25 cellular contexts compared by ENCODE assay signal in genomic region chr14:96139169-96139568, GRCh38.
"Had no signal": no experiment of that assay in that cellular context is flagged by ENCODE, and none has a peak within 500 bp of the region (broad histone marks: within the 10 kb centered on the region; RNA-seq: fewer than 3 reads in every experiment).

No MANE protein-coding gene starts in this region.

- H3K27ac Mint-ChIP-seq: mesothelial cell of epicardium; nephron; stimulated activated naive B cell treated with anti-CD40 and anti-IgM and Interleukin-4, amounts not matched to agents 10 μg/mL and 1 μg/mL and 100 μg/mL, for 72 hours; stimulated activated naive CD8-positive, alpha-beta T cell treated with anti-CD3 and anti-CD28 coated beads, Interleukin-15, amount 100 ng/mL, for 72 hours had no signal

- H3K4me1 Mint-ChIP-seq: naive B cell; nephron; stimulated activated naive CD8-positive, alpha-beta T cell treated with anti-CD3 and anti-CD28 coated beads, Interleukin-15, amount 100 ng/mL, for 72 hours had no signal

- H2AFZ ChIP-seq: hepatocyte had no signal

- H3K4me1 ChIP-seq: foreskin keratinocyte, gastroesophageal sphincter, left lung, pancreas, right lobe of liver, suprapubic skin, transverse colon had no signal

- H3K4me3 Mint-ChIP-seq: mesothelial cell of epicardium; naive B cell; nephron; stimulated activated naive B cell treated with anti-CD40 and anti-IgM and Interleukin-4, amounts not matched to agents 10 μg/mL and 1 μg/mL and 100 μg/mL, for 72 hours; stimulated activated naive CD8-positive, alpha-beta T cell treated with anti-CD3 and anti-CD28 coated beads, Interleukin-15, amount 100 ng/mL, for 72 hours had no signal

- H3K27ac ChIP-seq: dorsolateral prefrontal cortex, foreskin keratinocyte, gastroesophageal sphincter, heart left ventricle, hepatocyte, left lung, pancreas, right lobe of liver, suprapubic skin, transverse colon had no signal

- H3K4me2 ChIP-seq: hepatocyte had no signal

- H3K36me3 ChIP-seq: gastroesophageal sphincter, heart left ventricle, left lung, pancreas, right lobe of liver, suprapubic skin, transverse colon had no signal

- H3K9me3 ChIP-seq: mucosa of descending colon, pancreas, right lobe of liver, suprapubic skin had no signal

- H3K4me3 ChIP-seq: dorsolateral prefrontal cortex, gastroesophageal sphincter, heart left ventricle, hepatocyte, left lung, mucosa of descending colon, pancreas, right lobe of liver, suprapubic skin, transverse colon had no signal

- ATAC-seq: esophagus mucosa; foreskin keratinocyte; gastroesophageal sphincter; heart left ventricle; left cardiac atrium; left lung; mucosa of descending colon; pancreas; stimulated activated naive B cell treated with anti-CD40 and anti-IgM and Interleukin-4, amounts not matched to agents 10 μg/mL and 1 μg/mL and 100 μg/mL, for 72 hours; stimulated activated naive CD8-positive, alpha-beta T cell treated with anti-CD3 and anti-CD28 coated beads, Interleukin-15, amount 100 ng/mL, for 72 hours had no signal

- DNase-seq: dorsolateral prefrontal cortex; effector CD4-positive, alpha-beta T cell; foreskin keratinocyte; heart left ventricle; kidney; left cardiac atrium; left lung; mesenchymal stem cell; mucosa of descending colon; naive B cell; nucleus accumbens; pancreas; right lobe of liver; small intestine; stimulated activated CD4-positive, alpha-beta T cell treated with anti-CD3 and anti-CD28 coated beads, Interleukin-15, amount 100 ng/mL, for 24 hours; stimulated activated CD4-positive, alpha-beta T cell treated with anti-CD3 and anti-CD28 coated beads, Interleukin-2, amount 100 ng/mL, for 48 hours; stimulated activated naive B cell treated with anti-CD40 and anti-IgM and Interleukin-4, amounts not matched to agents 10 μg/mL and 1 μg/mL and 100 μg/mL, for 72 hours; stimulated activated naive CD8-positive, alpha-beta T cell treated with anti-CD3 and anti-CD28 coated beads, Interleukin-15, amount 100 ng/mL, for 72 hours; transverse colon had no signal

- H3K27me3 ChIP-seq: foreskin keratinocyte, gastroesophageal sphincter, heart left ventricle, hepatocyte, left lung, pancreas, right lobe of liver, suprapubic skin, transverse colon had no signal
